Comparison of ENCODE assay signal across 31 cellular contexts in genomic region chr1:223664106-223664505, GRCh38. TPM values are rescaled to one million over a fixed set of nuclear protein-coding genes. Genes with fewer than 3 reads are reported as not detected.
"Had no signal": no experiment of that assay in that cellular context is flagged by ENCODE, and none has a peak within 500 bp of the region (broad histone marks: within the 10 kb centered on the region; RNA-seq: fewer than 3 reads in every experiment).

No MANE protein-coding gene starts in this region.

- H3K27ac ChIP-seq: brain microvascular endothelial cell, gastroesophageal sphincter, neutrophil, ovary, right lobe of liver, testis, vagina had no signal

- DNase-seq: activated CD4-positive, alpha-beta T cell treated with anti-CD3 and anti-CD28 coated beads for 1 hour; activated CD4-positive, alpha-beta T cell treated with anti-CD3 and anti-CD28 coated beads, Interleukin-2, amount 10 ng/mL, durations not matched to agents 7 days and 5 days; activated CD8-positive, alpha-beta T cell treated with anti-CD3 and anti-CD28 coated beads for 36 hours; activated gamma-delta T cell treated with Interleukin-2 at 50 U/mL for 16 hours; activated naive CD4-positive, alpha-beta T cell treated with anti-CD3 and anti-CD28 coated beads, Interleukin-2, amount 50 U/mL, for 16 hours; activated T-cell treated with anti-CD3 and anti-CD28 coated beads, Interleukin-2, amount 50 U/mL, for 4 hours; amniotic stem cell; brain microvascular endothelial cell; caudate nucleus; hippocampal formation; kidney; naive B cell; nephron progenitor cell; ovary; right lobe of liver; stimulated activated CD4-positive, alpha-beta T cell treated with anti-CD3 and anti-CD28 coated beads, Interleukin-2, amount 100 ng/mL, for 48 hours; stimulated activated naive CD4-positive, alpha-beta T cell treated with Interleukin-2 at 50 U/mL for 16 hours; T-helper 2 cell; testis; trophoblast cell had no signal

- H3K4me3 ChIP-seq: gastroesophageal sphincter, ovary, right lobe of liver, testis, vagina had no signal

- H3K9me3 ChIP-seq: gastroesophageal sphincter, neutrophil, ovary, right lobe of liver, testis, vagina had no signal

- ATAC-seq: activated CD8-positive, alpha-beta T cell treated with anti-CD3 and anti-CD28 coated beads for 36 hours; activated T-cell treated with anti-CD3 and anti-CD28 coated beads, Interleukin-2, amount 50 U/mL, for 4 hours; activated T-helper 17 cell treated with anti-CD3 and anti-CD28 coated beads, Interleukin-2, amount 50 U/mL, for 72 hours; gastroesophageal sphincter; WTC11 had no signal

- H3K27me3 ChIP-seq: brain microvascular endothelial cell, gastroesophageal sphincter, ovary, right lobe of liver, testis, vagina had no signal

- H3K4me1 ChIP-seq: gastroesophageal sphincter, right lobe of liver, testis, vagina had no signal

- H3K36me3 ChIP-seq: brain microvascular endothelial cell, gastroesophageal sphincter, neutrophil, ovary, right lobe of liver, vagina had no signal

RNA-seq across cellular contexts. Expression of gene CAPN8, which starts 1.4 kb away (rescaled TPM):
- total RNA-seq: activated CD4-positive, alpha-beta T cell treated with anti-CD3 and anti-CD28 coated beads, Interleukin-2, amount 10 ng/mL, durations not matched to agents 7 days and 5 days; activated CD8-positive, alpha-beta T cell treated with anti-CD3 and anti-CD28 coated beads for 36 hours; activated T-cell treated with anti-CD3 and anti-CD28 coated beads, Interleukin-2, amount 50 U/mL, for 4 hours; activated T-helper 17 cell treated with anti-CD3 and anti-CD28 coated beads, Interleukin-2, amount 50 U/mL, for 72 hours; astrocyte; chondrocyte; endothelial cell of umbilical vein; fibroblast of lung; fibroblast of villous mesenchyme; lung microvascular endothelial cell had no signal
- polyA plus RNA-seq: endothelial cell of umbilical vein, fibroblast of lung had no signal
